In the genomic region with DNA sequence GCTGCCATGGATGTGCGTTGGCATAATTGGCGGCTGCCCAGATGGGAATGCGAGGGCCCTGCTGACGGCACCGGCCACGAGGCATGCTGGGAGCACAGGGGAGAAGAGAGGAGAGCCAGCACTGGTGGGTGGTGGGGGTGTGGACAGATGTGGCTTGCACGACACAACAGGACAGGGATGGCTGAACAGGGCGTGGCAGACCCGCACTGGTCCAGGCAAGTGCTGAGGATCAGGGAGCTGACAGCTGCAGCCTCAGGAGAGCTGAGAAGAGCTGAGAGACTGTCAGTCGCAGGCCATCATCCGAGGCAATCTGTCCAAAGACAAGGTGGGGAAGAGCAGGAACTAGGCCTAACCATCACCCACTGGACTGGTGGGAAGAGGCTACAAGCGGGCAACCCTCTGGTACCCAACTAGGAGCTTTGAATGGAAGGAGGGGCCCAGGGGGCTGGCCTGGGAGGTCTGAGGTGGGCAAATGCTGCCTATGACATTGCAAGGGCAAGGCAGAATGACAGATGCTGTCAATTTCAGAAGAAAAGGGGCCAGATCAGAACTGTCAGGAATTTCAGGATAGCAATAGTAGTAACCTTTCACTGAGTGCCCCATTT, we compare ENCODE assay signal across 10 cellular contexts. TPM values are rescaled to one million over a fixed set of nuclear protein-coding genes. Genes with fewer than 3 reads are reported as not detected.
DNase-seq lines count a peak whose midpoint lies in the region; ATAC-seq and TF ChIP-seq lines count a peak whose summit lies in the region.
"Had no signal": no experiment of that assay in that cellular context is flagged by ENCODE, and none has a peak within 500 bp of the region (broad histone marks: within the 10 kb centered on the region; RNA-seq: fewer than 3 reads in every experiment).

No MANE protein-coding gene starts in this region.

- no peak for TF ChIP-seq POLR2A in gastrocnemius medialis (IDR thresholded peaks at IDR 0.05)

- H3K4me3 ChIP-seq in BLaER1 (peak overlapping the region; percentile 93; the same call in 1 of the 2 replicates), mucosa of stomach (ENCODE audit: low read length) (no peak overlapping the region), gastrocnemius medialis (no peak overlapping the region)

- peaks cover 26% of the 10 kb centered on the region for H3K36me3 Mint-ChIP-seq in HFFc6 (ENCODE audit: low read depth)
- H3K36me3 Mint-ChIP-seq in activated naive CD8-positive, alpha-beta T cell treated with anti-CD3 and anti-CD28 coated beads, Interleukin-2, amount 10 ng/mL, durations not matched to agents 7 days and 5 days: peaks cover 22% of the 10 kb centered on the region

- no peaks in the 10 kb centered on the region for H3K9me3 Mint-ChIP-seq in HFFc6
- H3K9me3 Mint-ChIP-seq in activated naive CD8-positive, alpha-beta T cell treated with anti-CD3 and anti-CD28 coated beads, Interleukin-2, amount 10 ng/mL, durations not matched to agents 7 days and 5 days: no peaks in the 10 kb centered on the region

- peaks cover 72% of the 10 kb centered on the region for H4K20me1 ChIP-seq in BLaER1

- peaks cover 55% of the 10 kb centered on the region for H3K4me1 Mint-ChIP-seq in HFFc6 (ENCODE audit: low read depth)
- H3K4me1 Mint-ChIP-seq in activated naive CD8-positive, alpha-beta T cell treated with anti-CD3 and anti-CD28 coated beads, Interleukin-2, amount 10 ng/mL, durations not matched to agents 7 days and 5 days: peaks cover 35% of the 10 kb centered on the region

- TF ChIP-seq CTCF in HFFc6 (IDR thresholded peaks at IDR 0.05) (no peak), gastrocnemius medialis (IDR thresholded peaks at IDR 0.05 in 4 of 5, conservative IDR thresholded peaks at IDR 0.05 in 1 of 5) (no peak)

- in situ Hi-C loops in gastrocnemius medialis (cut with MboI; ENCODE audit: low sequenced_read_pairs in 4 of 4): no loop called here

- H3K4me2 ChIP-seq in BLaER1: peak overlapping the region; percentile 97

- H3K4me1 ChIP-seq in BLaER1 (peaks cover 41% of the 10 kb centered on the region), mucosa of stomach (ENCODE audit: control insufficient read depth, insufficient read depth, low read length) (peaks cover 48% of the 10 kb centered on the region), gastrocnemius medialis (peaks cover 32 to 41% of the 10 kb centered on the region in 2 donors)

- H3K36me3 ChIP-seq in BLaER1: peaks cover 48% of the 10 kb centered on the region
- peaks cover 4% of the 10 kb centered on the region for H3K36me3 ChIP-seq in mucosa of stomach (ENCODE audit: control insufficient read depth, insufficient read depth, low read length)
- peaks cover 0 to 20% of the 10 kb centered on the region in 2 donors for H3K36me3 ChIP-seq in gastrocnemius medialis

- H3K9me3 ChIP-seq in BLaER1 (no peaks in the 10 kb centered on the region), mucosa of stomach (ENCODE audit: control insufficient read depth, low read length) (no peaks in the 10 kb centered on the region), gastrocnemius medialis (no peaks in the 10 kb centered on the region)

- peak overlapping the region; percentile 33 for H3K27ac Mint-ChIP-seq in HFFc6
- peak overlapping the region; percentile 38 for H3K27ac Mint-ChIP-seq in activated naive CD8-positive, alpha-beta T cell treated with anti-CD3 and anti-CD28 coated beads, Interleukin-2, amount 10 ng/mL, durations not matched to agents 7 days and 5 days

- DNase-seq in HFFc6 (no peak), pons (ENCODE audit: low spot score) (no peak), gastrocnemius medialis (no peak)
- DNase-seq in activated naive CD8-positive, alpha-beta T cell treated with anti-CD3 and anti-CD28 coated beads, Interleukin-2, amount 10 ng/mL, durations not matched to agents 7 days and 5 days: no peak
- no peak for DNase-seq in NK-92 treated with Interleukin-12 subunit alpha and Interleukin-12 subunit beta, amount 100 ng/mL, for 24 hours (lab: John Stamatoyannopoulos, UW)
- DNase-seq: DMS53, NCI-H187 treated with DMSO at 0.1 percent for 48 hours had no signal

- peaks cover 3% of the 10 kb centered on the region for H3K27me3 Mint-ChIP-seq in HFFc6 (ENCODE audit: insufficient read depth)
- H3K27me3 Mint-ChIP-seq in activated naive CD8-positive, alpha-beta T cell treated with anti-CD3 and anti-CD28 coated beads, Interleukin-2, amount 10 ng/mL, durations not matched to agents 7 days and 5 days: no peaks in the 10 kb centered on the region

- H3K27ac ChIP-seq in BLaER1 (no peak overlapping the region), gastrocnemius medialis (no peak overlapping the region)

- intact Hi-C loops in gastrocnemius medialis (cut with DNase I; ENCODE audit: low total_unique reads): loop anchor here (5.0 kb wide), 2 partner anchors 105 to 120 kb away; no protein-coding TSS in a partner anchor

- peak overlapping the region; percentile 97 for H3K4me3 Mint-ChIP-seq in HFFc6
- H3K4me3 Mint-ChIP-seq in activated naive CD8-positive, alpha-beta T cell treated with anti-CD3 and anti-CD28 coated beads, Interleukin-2, amount 10 ng/mL, durations not matched to agents 7 days and 5 days: peak overlapping the region; percentile 98

- ATAC-seq in activated naive CD8-positive, alpha-beta T cell treated with anti-CD3 and anti-CD28 coated beads, Interleukin-2, amount 10 ng/mL, durations not matched to agents 7 days and 5 days (ENCODE audit: low read depth): no peak
- no peak for ATAC-seq in gastrocnemius medialis
- ATAC-seq in HG03354 (IDR thresholded peaks at IDR 0.05; ENCODE audit: poor library complexity, severe bottlenecking, unreplicated experiment): no peak

- H3K27me3 ChIP-seq in BLaER1 (no peaks in the 10 kb centered on the region), mucosa of stomach (ENCODE audit: control insufficient read depth, insufficient read depth, low read length) (no peaks in the 10 kb centered on the region), gastrocnemius medialis (no peaks in the 10 kb centered on the region)

- H3K9ac ChIP-seq in BLaER1 (peak overlapping the region; percentile 96; the same call in 1 of the 2 replicates), mucosa of stomach (ENCODE audit: low read length) (peak overlapping the region; percentile 88)

- POLR2A ChIA-PET in activated naive CD8-positive, alpha-beta T cell treated with anti-CD3 and anti-CD28 coated beads, Interleukin-2, amount 10 ng/mL, durations not matched to agents 7 days and 5 days (lab: Charles Lee): interaction anchor here (1.5 kb wide), 1 partner anchor 30 kb away, joined by 3 read pairs; no protein-coding TSS in a partner anchor

RNA-seq across cellular contexts. Expression of a gene that starts 2.4 kb away (rescaled TPM):
- 1 to 10 TPM; 6.6 to 9.6 (median 7.6) TPM for total RNA-seq in HFFc6 (2021; fragmentation: NEBNext Ultra II Directional; extraction: Animal tissue kit (Norgen Biotek cat#: 25700))
- total RNA-seq in activated naive CD8-positive, alpha-beta T cell treated with anti-CD3 and anti-CD28 coated beads, Interleukin-2, amount 10 ng/mL, durations not matched to agents 7 days and 5 days: 10 to 100 TPM; 11.9 to 12.7 TPM
- total RNA-seq in gastrocnemius medialis: 1 to 10 TPM; 4.4 to 9.6 (median 6.7) TPM

RNA-seq across cellular contexts. Expression of a gene that starts 2.4 kb away (rescaled TPM):
- total RNA-seq in HFFc6 (2021; fragmentation: NEBNext Ultra II Directional; extraction: Animal tissue kit (Norgen Biotek cat#: 25700)): 10 to 100 TPM; 17.4 to 22.7 (median 19.2) TPM
- total RNA-seq in activated naive CD8-positive, alpha-beta T cell treated with anti-CD3 and anti-CD28 coated beads, Interleukin-2, amount 10 ng/mL, durations not matched to agents 7 days and 5 days: 10 to 100 TPM; 18.4 to 18.9 TPM
- total RNA-seq in gastrocnemius medialis: 10 to 100 TPM in 1 of 4 donors, 1 to 10 TPM in 3; 3.5 to 12.8 (median 5.0) TPM
